28 cellular contexts compared by ENCODE assay signal in the genomic region with DNA sequence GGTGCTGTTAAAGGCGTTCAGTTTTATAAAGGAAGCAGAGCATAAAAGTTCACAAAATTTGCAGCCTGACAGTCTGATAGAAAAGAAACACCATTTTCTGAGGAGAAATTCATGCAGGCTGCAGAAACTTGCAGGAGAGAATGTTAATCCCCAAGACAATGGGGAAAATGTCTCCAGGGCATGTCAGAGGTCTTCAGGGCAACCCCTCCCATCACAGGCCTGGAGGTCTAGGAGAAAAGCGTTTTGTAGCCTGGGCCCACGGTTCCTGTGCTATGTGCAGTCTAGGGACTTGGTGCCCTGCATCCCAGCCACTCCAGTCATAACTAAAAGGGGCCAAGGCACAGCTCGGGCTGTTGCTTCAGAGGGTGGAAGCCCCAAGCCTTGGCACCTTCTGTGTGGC.
"Had no signal": no experiment of that assay in that cellular context is flagged by ENCODE, and none has a peak within 500 bp of the region (broad histone marks: within the 10 kb centered on the region; RNA-seq: fewer than 3 reads in every experiment).

No MANE protein-coding gene starts in this region.

- ATAC-seq: stimulated activated effector memory CD8-positive, alpha-beta T cell treated with anti-CD3 and anti-CD28 coated beads, Interleukin-12 subunit alpha, Interleukin-12 subunit beta, amount 100 ng/mL, for 72 hours; stimulated activated memory B cell treated with anti-CD40 and anti-IgM and Interleukin-4, amounts not matched to agents 10 μg/mL and 1 μg/mL and 100 μg/mL, for 72 hours; stimulated activated naive B cell treated with anti-CD40 and anti-IgM and Interleukin-4, amounts not matched to agents 10 μg/mL and 1 μg/mL and 100 μg/mL, for 72 hours; stimulated activated naive CD8-positive, alpha-beta T cell treated with anti-CD3 and anti-CD28 coated beads, Interleukin-15, amount 100 ng/mL, for 72 hours; stimulated activated naive CD8-positive, alpha-beta T cell treated with anti-CD3 and anti-CD28 coated beads, Interleukin-15, Interleukin-2, amounts not matched to agents 100 U/mL and 50 U/mL, for 24 hours; upper lobe of right lung had no signal

- H3K27ac Mint-ChIP-seq: stimulated activated effector memory CD8-positive, alpha-beta T cell treated with anti-CD3 and anti-CD28 coated beads, Interleukin-12 subunit alpha, Interleukin-12 subunit beta, amount 100 ng/mL, for 72 hours; stimulated activated memory B cell treated with anti-CD40 and anti-IgM and Interleukin-4, amounts not matched to agents 10 μg/mL and 1 μg/mL and 100 μg/mL, for 72 hours; stimulated activated naive B cell treated with anti-CD40 and anti-IgM and Interleukin-4, amounts not matched to agents 10 μg/mL and 1 μg/mL and 100 μg/mL, for 72 hours; stimulated activated naive CD8-positive, alpha-beta T cell treated with anti-CD3 and anti-CD28 coated beads, Interleukin-15, amount 100 ng/mL, for 72 hours; stimulated activated naive CD8-positive, alpha-beta T cell treated with anti-CD3 and anti-CD28 coated beads, Interleukin-15, Interleukin-2, amounts not matched to agents 100 ng/mL and 50 ng/mL, for 24 hours; type B pancreatic cell had no signal

- H3K9me3 ChIP-seq: suprapubic skin, testis, thoracic aorta, thyroid gland, tibial artery, transverse colon, upper lobe of left lung, upper lobe of right lung, uterus, vagina had no signal

- H3K4me3 ChIP-seq: stomach, suprapubic skin, testis, thoracic aorta, thyroid gland, tibial artery, tibial nerve, transverse colon, upper lobe of left lung, upper lobe of right lung, uterus, vagina had no signal

- H3K27me3 Mint-ChIP-seq: stimulated activated memory B cell treated with anti-CD40 and anti-IgM and Interleukin-4, amounts not matched to agents 10 μg/mL and 1 μg/mL and 100 μg/mL, for 72 hours; stimulated activated naive B cell treated with anti-CD40 and anti-IgM and Interleukin-4, amounts not matched to agents 10 μg/mL and 1 μg/mL and 100 μg/mL, for 72 hours; stimulated activated naive CD8-positive, alpha-beta T cell treated with anti-CD3 and anti-CD28 coated beads, Interleukin-15, amount 100 ng/mL, for 72 hours; stimulated activated naive CD8-positive, alpha-beta T cell treated with anti-CD3 and anti-CD28 coated beads, Interleukin-15, Interleukin-2, amounts not matched to agents 100 ng/mL and 50 ng/mL, for 24 hours; type B pancreatic cell had no signal

- H3K4me3 Mint-ChIP-seq: stimulated activated effector memory CD8-positive, alpha-beta T cell treated with anti-CD3 and anti-CD28 coated beads, Interleukin-12 subunit alpha, Interleukin-12 subunit beta, amount 100 ng/mL, for 72 hours; stimulated activated memory B cell treated with anti-CD40 and anti-IgM and Interleukin-4, amounts not matched to agents 10 μg/mL and 1 μg/mL and 100 μg/mL, for 72 hours; stimulated activated naive B cell treated with anti-CD40 and anti-IgM and Interleukin-4, amounts not matched to agents 10 μg/mL and 1 μg/mL and 100 μg/mL, for 72 hours; stimulated activated naive CD8-positive, alpha-beta T cell treated with anti-CD3 and anti-CD28 coated beads, Interleukin-15, amount 100 ng/mL, for 72 hours; stimulated activated naive CD8-positive, alpha-beta T cell treated with anti-CD3 and anti-CD28 coated beads, Interleukin-15, Interleukin-2, amounts not matched to agents 100 ng/mL and 50 ng/mL, for 24 hours; type B pancreatic cell had no signal

- H3K27ac ChIP-seq: stomach, suprapubic skin, testis, thoracic aorta, thyroid gland, tibial artery, tibial nerve, transverse colon, upper lobe of left lung, upper lobe of right lung, uterus, vagina had no signal

- H3K27me3 ChIP-seq: stomach, suprapubic skin, testis, thyroid gland, tibial artery, tibial nerve, transverse colon, upper lobe of left lung, upper lobe of right lung, uterus, vagina had no signal

- DNase-seq: stimulated activated CD4-positive, alpha-beta T cell treated with anti-CD3 and anti-CD28 coated beads, Interleukin-2, amount 100 ng/mL, for 48 hours; stimulated activated CD4-positive, alpha-beta T cell treated with anti-CD3 and anti-CD28 coated beads, Interleukin-4, amount 100 ng/mL, for 1 hour; stimulated activated CD4-positive, alpha-beta T cell treated with anti-CD3 and anti-CD28 coated beads, Interleukin-4, amount 100 ng/mL, for 24 hours; stimulated activated CD4-positive, alpha-beta T cell treated with anti-CD3 and anti-CD28 coated beads, Interleukin-4, amount 100 ng/mL, for 4 hours; stimulated activated CD8-positive, alpha-beta memory T cell treated with anti-CD3 and anti-CD28 coated beads, Interleukin-4, amount 100 ng/mL, for 48 hours; stimulated activated naive B cell treated with anti-CD40 and anti-IgM and Interleukin-4, amounts not matched to agents 10 μg/mL and 1 μg/mL and 100 μg/mL, for 72 hours; stimulated activated naive CD4-positive, alpha-beta T cell; stimulated activated naive CD4-positive, alpha-beta T cell treated with Interleukin-2 at 50 U/mL for 16 hours; stimulated activated naive CD8-positive, alpha-beta T cell treated with anti-CD3 and anti-CD28 coated beads, Interleukin-15, amount 100 ng/mL, for 72 hours; stimulated activated naive CD8-positive, alpha-beta T cell treated with anti-CD3 and anti-CD28 coated beads, Interleukin-15, Interleukin-2, amounts not matched to agents 100 U/mL and 50 U/mL, for 24 hours; stomach; substantia nigra; testis; thyroid gland; tibial artery; transverse colon; trophoblast cell; upper lobe of left lung; upper lobe of right lung; uterus had no signal

- H3K4me1 ChIP-seq: stomach, suprapubic skin, testis, thyroid gland, tibial artery, tibial nerve, transverse colon, upper lobe of left lung, upper lobe of right lung, uterus, vagina had no signal

- H3K36me3 ChIP-seq: uterus had no signal
